In the genomic region with DNA sequence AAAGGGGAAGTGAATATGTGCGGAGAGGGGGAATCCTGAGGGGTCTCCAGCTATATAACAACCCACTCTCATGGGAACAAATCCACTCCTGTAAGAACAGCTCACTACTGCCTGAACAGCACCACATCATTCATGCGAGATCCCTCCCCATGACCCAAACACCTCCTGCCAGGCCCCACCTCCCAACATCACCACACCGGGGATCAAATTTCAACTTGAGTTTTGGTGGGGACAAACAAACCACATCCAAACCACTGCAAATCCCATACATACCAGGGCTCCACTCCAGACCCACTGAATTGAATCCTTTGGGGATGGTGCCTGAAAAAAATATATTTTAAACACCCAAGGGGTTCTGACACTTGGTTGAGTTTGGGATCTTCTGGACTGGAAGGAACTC, we compare ENCODE assay signal across 16 cellular contexts.
"Had no signal": no experiment of that assay in that cellular context is flagged by ENCODE, and none has a peak within 500 bp of the region (broad histone marks: within the 10 kb centered on the region; RNA-seq: fewer than 3 reads in every experiment).

No MANE protein-coding gene starts in this region.

- H3K27ac ChIP-seq: epithelial cell of prostate, psoas muscle, suprapubic skin, vagina had no signal

- H3K36me3 ChIP-seq: suprapubic skin, vagina had no signal

- H3K4me1 ChIP-seq: psoas muscle, suprapubic skin, vagina had no signal

- DNase-seq: activated B cell treated with CpG ODN at 0.5 μM for 24 hours; activated CD4-positive, alpha-beta memory T cell treated with anti-CD3 and anti-CD28 coated beads, Interleukin-2, amount 10 ng/mL, durations not matched to agents 7 days and 5 days; activated CD4-positive, alpha-beta T cell treated with anti-CD3 and anti-CD28 coated beads for 4 hours; activated CD8-positive, alpha-beta memory T cell treated with anti-CD3 and anti-CD28 coated beads, Interleukin-2, amount 10 ng/mL, durations not matched to agents 7 days and 5 days; central memory CD4-positive, alpha-beta T cell; endodermal cell; head of caudate nucleus; kidney; occipital lobe; psoas muscle; right cardiac atrium; trophoblast cell had no signal

- H3K27me3 ChIP-seq: suprapubic skin, vagina had no signal

- H3K9me3 ChIP-seq: psoas muscle, suprapubic skin, vagina had no signal

- H3K4me3 ChIP-seq: lung, psoas muscle, suprapubic skin, vagina had no signal
